Comparison of ENCODE assay signal across 26 cellular contexts in genomic region chr10:10320981-10321380, GRCh38.
DNase-seq lines count a peak whose midpoint lies in the region; ATAC-seq and TF ChIP-seq lines count a peak whose summit lies in the region.
"Had no signal": no experiment of that assay in that cellular context is flagged by ENCODE, and none has a peak within 500 bp of the region (broad histone marks: within the 10 kb centered on the region; RNA-seq: fewer than 3 reads in every experiment).

No MANE protein-coding gene starts in this region.

- H3K4me1 ChIP-seq in HAP-1, result peaks cover 7% of the 10 kb centered on the region
- H3K4me1 ChIP-seq: BLaER1 treated with 17β-estradiol and CSF1 and Interleukin-3, amounts not matched to agents 10 nM and 100 nM; tibial nerve had no signal

- H3K9me3 Mint-ChIP-seq in activated naive CD8-positive, alpha-beta T cell treated with anti-CD3 and anti-CD28 coated beads, Interleukin-2, amount 50 U/mL, for 24 hours, result peaks cover 4% of the 10 kb centered on the region
- H3K9me3 Mint-ChIP-seq: activated naive CD4-positive, alpha-beta T cell treated with anti-CD3 and anti-CD28 coated beads for 36 hours; activated T-cell treated with anti-CD3 and anti-CD28 coated beads, Interleukin-2, amount 50 U/mL, for 72 hours; stimulated activated naive CD8-positive, alpha-beta T cell treated with anti-CD3 and anti-CD28 coated beads, Interleukin-15, Interleukin-2, amounts not matched to agents 100 ng/mL and 50 ng/mL, for 24 hours had no signal

- TF ChIP-seq CTCF in AG09319 (IDR thresholded peaks at IDR 0.05; ENCODE audit: low read depth, low read length) (no peak), cardiac fibroblast (IDR thresholded peaks at IDR 0.05; ENCODE audit: low read depth, low read length) (no peak), foreskin fibroblast (IDR thresholded peaks at IDR 0.05; ENCODE audit: low read depth, low read length) (no peak)

- H3K9me3 ChIP-seq in HAP-1, result peaks cover 2% of the 10 kb centered on the region; the same call in 1 of the 2 replicates
- H3K9me3 ChIP-seq: BLaER1 treated with 17β-estradiol and CSF1 and Interleukin-3, amounts not matched to agents 10 nM and 100 nM; tibial nerve had no signal

- H3K27ac Mint-ChIP-seq in activated naive CD8-positive, alpha-beta T cell treated with anti-CD3 and anti-CD28 coated beads, Interleukin-2, amount 50 U/mL, for 24 hours, result no peak overlapping the region
- H3K27ac Mint-ChIP-seq: activated naive CD4-positive, alpha-beta T cell treated with anti-CD3 and anti-CD28 coated beads for 36 hours; activated T-cell treated with anti-CD3 and anti-CD28 coated beads, Interleukin-2, amount 50 U/mL, for 72 hours; naive thymus-derived CD8-positive, alpha-beta T cell; stimulated activated naive CD8-positive, alpha-beta T cell treated with anti-CD3 and anti-CD28 coated beads, Interleukin-15, Interleukin-2, amounts not matched to agents 100 ng/mL and 50 ng/mL, for 24 hours had no signal

- ATAC-seq in activated naive CD8-positive, alpha-beta T cell treated with anti-CD3 and anti-CD28 coated beads, Interleukin-2, amount 50 U/mL, for 24 hours, result no peak
- no peak for ATAC-seq in GM21717 (IDR thresholded peaks at IDR 0.05; ENCODE audit: unreplicated experiment)
- ATAC-seq: activated T-cell treated with anti-CD3 and anti-CD28 coated beads, Interleukin-2, amount 50 U/mL, for 72 hours; left lobe of liver; naive thymus-derived CD8-positive, alpha-beta T cell; Right ventricle myocardium inferior had no signal

- H3K36me3 ChIP-seq in HAP-1 (replicated peaks), result no peaks in the 10 kb centered on the region
- H3K36me3 ChIP-seq: BLaER1 treated with 17β-estradiol and CSF1 and Interleukin-3, amounts not matched to agents 10 nM and 100 nM; tibial nerve had no signal

- H3K36me3 Mint-ChIP-seq in activated naive CD8-positive, alpha-beta T cell treated with anti-CD3 and anti-CD28 coated beads, Interleukin-2, amount 50 U/mL, for 24 hours (ENCODE audit: low read depth), result no peaks in the 10 kb centered on the region
- H3K36me3 Mint-ChIP-seq: naive thymus-derived CD8-positive, alpha-beta T cell had no signal

- H3K4me3 ChIP-seq in cardiac fibroblast (replicated peaks in 1 of 2; ENCODE audit: low read depth in 2 of 2, low read length in 2 of 2) (no peak overlapping the region), foreskin fibroblast (ENCODE audit: low read depth in 1 of 2, low read length in 2 of 2) (no peak overlapping the region), HAP-1 (no peak overlapping the region)
- H3K4me3 ChIP-seq: BLaER1 treated with 17β-estradiol and CSF1 and Interleukin-3, amounts not matched to agents 10 nM and 100 nM; tibial nerve had no signal

- H3K4me3 Mint-ChIP-seq in activated naive CD8-positive, alpha-beta T cell treated with anti-CD3 and anti-CD28 coated beads, Interleukin-2, amount 50 U/mL, for 24 hours, result no peak overlapping the region
- H3K4me3 Mint-ChIP-seq: activated naive CD4-positive, alpha-beta T cell treated with anti-CD3 and anti-CD28 coated beads for 36 hours; activated T-cell treated with anti-CD3 and anti-CD28 coated beads, Interleukin-2, amount 50 U/mL, for 72 hours; naive thymus-derived CD8-positive, alpha-beta T cell; stimulated activated naive CD8-positive, alpha-beta T cell treated with anti-CD3 and anti-CD28 coated beads, Interleukin-15, Interleukin-2, amounts not matched to agents 100 ng/mL and 50 ng/mL, for 24 hours had no signal

- in situ Hi-C loops in HAP-1 (cut with MboI; ENCODE audit: low sequenced_read_pairs), result no loop called here

- no peaks in the 10 kb centered on the region for H3K4me1 Mint-ChIP-seq in activated naive CD8-positive, alpha-beta T cell treated with anti-CD3 and anti-CD28 coated beads, Interleukin-2, amount 50 U/mL, for 24 hours
- H3K4me1 Mint-ChIP-seq: naive thymus-derived CD8-positive, alpha-beta T cell had no signal

- peaks cover 5% of the 10 kb centered on the region for H3K27me3 Mint-ChIP-seq in activated naive CD8-positive, alpha-beta T cell treated with anti-CD3 and anti-CD28 coated beads, Interleukin-2, amount 50 U/mL, for 24 hours

- H3K27me3 ChIP-seq in HAP-1 (ENCODE audit: low read depth), result no peaks in the 10 kb centered on the region
- H3K27me3 ChIP-seq: BLaER1 treated with 17β-estradiol and CSF1 and Interleukin-3, amounts not matched to agents 10 nM and 100 nM; tibial nerve had no signal

- DNase-seq in AG09319 (ENCODE audit: extremely low read depth, low read depth) (peak; percentile 0), LHCN-M2 (ENCODE audit: low read depth) (peak; percentile 31), cardiac fibroblast (ENCODE audit: low read depth in 2 of 2) (peak; percentile 60 to 88), foreskin fibroblast (peak; percentile 1 to 86), NAMALWA (ENCODE audit: low spot score) (no peak), HAP-1 (ENCODE audit: low spot score in 2 of 2) (no peak)
- no peak for DNase-seq in activated naive CD8-positive, alpha-beta T cell treated with anti-CD3 and anti-CD28 coated beads, Interleukin-2, amount 50 U/mL, for 24 hours
- DNase-seq: activated naive CD4-positive, alpha-beta T cell treated with anti-CD3 and anti-CD28 coated beads for 36 hours; activated T-cell treated with anti-CD3 and anti-CD28 coated beads, Interleukin-2, amount 50 U/mL, for 72 hours; amygdala; Calu3; cerebellar nuclear complex; HCEC 1CT; head of caudate nucleus; KG1; naive thymus-derived CD8-positive, alpha-beta T cell; NCI-H1694 treated with DMSO at 0.1 percent for 48 hours; NCI-H82; stimulated activated CD4-positive, alpha-beta T cell treated with anti-CD3 and anti-CD28 coated beads, Interleukin-12 subunit alpha, Interleukin-12 subunit beta, amount 100 ng/mL, for 4 hours; stimulated activated CD4-positive, alpha-beta T cell treated with anti-CD3 and anti-CD28 coated beads, Interleukin-4, amount 100 ng/mL, for 4 hours had no signal

Comparison
In these comparisons a context has a peak if more than half of its experiments do, and no peak if none do; other contexts are left out.
1. DNase-seq: peak in AG09319 (single experiment), LHCN-M2 (single experiment), cardiac fibroblast (2 of 2) and foreskin fibroblast (2 of 2); none in activated naive CD8-positive, alpha-beta T cell treated with anti-CD3 and anti-CD28 coated beads, Interleukin-2, amount 50 U/mL, for 24 hours (single experiment), NAMALWA (single experiment) and HAP-1 (0 of 2).